ENCODE assay signal across 23 cellular contexts in genomic region chr18:12479982-12480381, GRCh38.
"Had no signal": no experiment of that assay in that cellular context is flagged by ENCODE, and none has a peak within 500 bp of the region (broad histone marks: within the 10 kb centered on the region; RNA-seq: fewer than 3 reads in every experiment).

No MANE protein-coding gene starts in this region.

- H3K27ac ChIP-seq: epithelial cell of prostate, esophagus squamous epithelium, gastrocnemius medialis, heart right ventricle, left lung, lower lobe of right lung had no signal

- H3K27me3 Mint-ChIP-seq: dendritic cell treated with granulocyte-macrophage colony-stimulating factor and Interleukin-4, amounts not matched to agents 40 ng/mL and 50 ng/mL, for 4 days; effector memory CD8-positive, alpha-beta T cell; memory B cell; naive B cell had no signal

- H3K36me3 Mint-ChIP-seq: memory B cell, naive B cell had no signal

- H3K27me3 ChIP-seq: esophagus squamous epithelium, gastrocnemius medialis, heart right ventricle, left lung had no signal

- H3K4me3 ChIP-seq: esophagus squamous epithelium, gastrocnemius medialis, heart right ventricle, left lung, lower lobe of right lung, mucosa of descending colon had no signal

- H3K4me1 ChIP-seq: gastrocnemius medialis, left lung, lower lobe of right lung had no signal

- H3K9me3 Mint-ChIP-seq: dendritic cell treated with granulocyte-macrophage colony-stimulating factor and Interleukin-4, amounts not matched to agents 40 ng/mL and 50 ng/mL, for 4 days; effector memory CD8-positive, alpha-beta T cell; endodermal cell; memory B cell; mesothelial cell of epicardium; naive B cell had no signal

- H3K9me3 ChIP-seq: esophagus squamous epithelium, gastrocnemius medialis, heart right ventricle, left lung, lower lobe of right lung, mucosa of descending colon had no signal

- H3K4me1 Mint-ChIP-seq: endodermal cell, memory B cell, mesothelial cell of epicardium, naive B cell had no signal

- H3K4me3 Mint-ChIP-seq: dendritic cell treated with granulocyte-macrophage colony-stimulating factor and Interleukin-4, amounts not matched to agents 40 ng/mL and 50 ng/mL, for 4 days; effector memory CD8-positive, alpha-beta T cell; endodermal cell; memory B cell; mesothelial cell of epicardium; naive B cell had no signal

- H3K36me3 ChIP-seq: gastrocnemius medialis had no signal

- DNase-seq: cortex of kidney; effector CD8-positive, alpha-beta T cell; effector memory CD8-positive, alpha-beta T cell; endodermal cell; esophagus squamous epithelium; foreskin fibroblast; foreskin melanocyte; gastrocnemius medialis; glutamatergic neuron; head of caudate nucleus; heart right ventricle; hippocampal formation; left cardiac atrium; left lung; left ventricle myocardium superior; lower lobe of right lung; mucosa of descending colon; naive B cell had no signal

- H3K27ac Mint-ChIP-seq: dendritic cell treated with granulocyte-macrophage colony-stimulating factor and Interleukin-4, amounts not matched to agents 40 ng/mL and 50 ng/mL, for 4 days; effector memory CD8-positive, alpha-beta T cell; endodermal cell; memory B cell; mesothelial cell of epicardium; naive B cell had no signal

- ATAC-seq: effector memory CD8-positive, alpha-beta T cell; esophagus mucosa; gastrocnemius medialis; heart right ventricle; left cardiac atrium; left lung; left ventricle myocardium superior; lower lobe of right lung; mucosa of descending colon had no signal
